ENCODE assay signal across 1 cellular context in genomic region chr16:29308644-29309546, GRCh38.
TF ChIP-seq lines count a peak whose summit lies in the region.

No MANE protein-coding gene starts in this region.

TF ChIP-seq in H1, 55 proteins besides CTCF, POLR2A, EP300 and RAD21:
- TF ChIP-seq TAF1 (IDR thresholded peaks at IDR 0.05; ENCODE audit: low read depth, low read length) (no peak), ATF3 (IDR thresholded peaks at IDR 0.05; ENCODE audit: insufficient read depth, low read depth, low read length) (no peak), RNF2 (IDR thresholded peaks at IDR 0.05; ENCODE audit: borderline replicate concordance, low read depth, low read length, missing control alignments, poor library complexity, severe bottlenecking) (no peak), KDM5A (IDR thresholded peaks at IDR 0.05; ENCODE audit: low read length) (no peak), CBX5 (IDR thresholded peaks at IDR 0.05; ENCODE audit: low read depth, low read length) (no peak), SUZ12 (IDR thresholded peaks at IDR 0.05; ENCODE audit: low read length) (no peak), SIX5 (IDR thresholded peaks at IDR 0.05; ENCODE audit: low read depth, low read length) (no peak), CHD1 (IDR thresholded peaks at IDR 0.05; ENCODE audit: low read depth, low read length) (no peak), SAP30 (IDR thresholded peaks at IDR 0.05; ENCODE audit: insufficient read depth, insufficient replicate concordance, low read length) (no peak), SRF (IDR thresholded peaks at IDR 0.05; ENCODE audit: low read depth, low read length) (no peak), SP1 (IDR thresholded peaks at IDR 0.05; ENCODE audit: low read depth, low read length) (no peak), MAX (IDR thresholded peaks at IDR 0.05) (no peak), SIRT6 (IDR thresholded peaks at IDR 0.05; ENCODE audit: low read length) (no peak), TEAD4 (IDR thresholded peaks at IDR 0.05; ENCODE audit: low read depth, low read length) (no peak)
